In the genomic region with DNA sequence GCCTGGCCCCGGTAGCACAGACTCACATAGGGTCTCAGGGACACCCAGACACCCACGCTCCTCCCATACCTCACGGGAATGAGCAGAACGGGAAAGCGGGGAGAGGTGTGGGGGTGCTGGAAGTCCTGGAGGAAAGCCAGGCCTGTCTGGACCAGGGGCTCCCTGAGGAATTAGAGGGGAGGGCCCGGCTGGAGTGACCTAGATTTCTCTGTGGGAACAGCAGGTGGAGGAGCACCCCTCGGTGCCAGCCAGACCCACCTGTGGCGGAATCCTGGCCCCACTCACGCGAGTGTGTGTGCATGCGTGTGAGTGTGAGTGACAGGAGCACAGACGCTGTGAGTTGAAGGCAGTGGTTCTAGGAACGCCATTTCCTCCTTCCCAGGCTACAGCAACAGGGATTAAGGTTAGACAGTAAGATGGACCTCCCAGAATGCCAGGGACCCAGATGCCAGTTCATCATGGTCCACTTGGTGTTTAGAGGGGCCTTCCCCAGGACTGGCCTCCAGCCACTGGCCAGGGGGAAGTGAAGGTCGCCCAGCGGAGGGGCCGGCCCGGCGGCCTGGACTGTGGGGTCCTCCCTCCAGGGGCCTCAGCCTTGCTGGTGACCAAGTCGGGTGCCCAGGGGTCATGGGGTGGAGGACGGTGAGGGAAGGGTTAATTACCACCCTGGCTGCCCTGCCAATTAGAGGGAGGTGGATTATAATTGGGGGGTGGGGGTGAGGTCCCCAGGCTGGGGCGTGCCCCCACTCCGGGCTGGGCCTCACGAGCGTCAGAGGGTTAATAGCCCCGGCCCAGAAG, we compare ENCODE assay signal across 1 cellular context.
TF ChIP-seq lines count a peak whose summit lies in the region.

No MANE protein-coding gene starts in this region.

TF ChIP-seq in WTC11, 78 proteins besides CTCF, POLR2A, EP300 and RAD21:
- no peak for TF ChIP-seq ZNF219 (CRISPR knock-in tag; IDR thresholded peaks at IDR 0.05; ENCODE audit: borderline replicate concordance)
- TF ChIP-seq NR1H2 (CRISPR knock-in tag; IDR thresholded peaks at IDR 0.05) = no peak
- TF ChIP-seq ATF6 (CRISPR knock-in tag; IDR thresholded peaks at IDR 0.05) = no peak
